In genomic region chr1:228416217-228416971, GRCh38 we compare ENCODE assay signal across 8 cellular contexts. TPM values are rescaled to one million over a fixed set of nuclear protein-coding genes. Genes with fewer than 3 reads are reported as not detected.
DNase-seq lines count a peak whose midpoint lies in the region; ATAC-seq and TF ChIP-seq lines count a peak whose summit lies in the region.

Gene TRIM17, minus strand, starts transcription at chr1:228416861. Its CDS starts 1,789 bp downstream, at chr1:228415072.

- WGBS in heart right ventricle, 2 donors, result 1% methylated on average over 54 to 59 of the region's 59 CpGs

- H3K4me1 Mint-ChIP-seq in CD8-positive, alpha-beta T cell (ENCODE audit: low read depth), result peaks cover 21% of the 10 kb centered on the region
- H3K4me1 Mint-ChIP-seq in activated naive CD4-positive, alpha-beta T cell treated with anti-CD3 and anti-CD28 coated beads, Interleukin-2, amount 10 ng/mL, durations not matched to agents 7 days and 5 days, result peaks cover 24% of the 10 kb centered on the region

- H3K36me3 Mint-ChIP-seq in CD8-positive, alpha-beta T cell, result no peaks in the 10 kb centered on the region
- H3K36me3 Mint-ChIP-seq in activated naive CD4-positive, alpha-beta T cell treated with anti-CD3 and anti-CD28 coated beads, Interleukin-2, amount 10 ng/mL, durations not matched to agents 7 days and 5 days, result peaks cover 4% of the 10 kb centered on the region

- H3K4me1 ChIP-seq in CD8-positive, alpha-beta T cell (ENCODE audit: insufficient read depth, low read length), result peaks cover 16% of the 10 kb centered on the region
- H3K4me1 ChIP-seq in heart right ventricle (peaks cover 8 to 23% (median 15%) of the 10 kb centered on the region in 9 donors), OCI-LY7 (ENCODE audit: insufficient read depth, low read length, poor library complexity, severe bottlenecking) (no peaks in the 10 kb centered on the region)

- intact Hi-C loops in CD8-positive, alpha-beta T cell (cut with DNase I, micrococcal nuclease), result loop anchor here in 1 of 2 experiments (1.0 to 2.0 kb wide), 3 partner anchors 9 to 70 kb away; partner anchors contain the start of gene RNF187
- intact Hi-C loops in heart right ventricle (cut with DNase I) (no loop called here), OCI-LY7 (cut with micrococcal nuclease; ENCODE audit: unreplicated experiment) (no loop called here)

- no TSS peak for BruUV-seq in OCI-LY7 (replicated peaks; lab: Mats Ljungman, UMichigan)

- H3K9me2 ChIP-seq in OCI-LY7 (ENCODE audit: insufficient read depth, low read length), result no peaks in the 10 kb centered on the region

- no peak within 1 kb of the TSS for H2AFZ ChIP-seq in OCI-LY7 (ENCODE audit: low read length)

- peak; percentile 76 for ATAC-seq in CD8-positive, alpha-beta T cell
- ATAC-seq in heart right ventricle, result peak; percentile 19 to 66 (median 47)

- no peaks in the 10 kb centered on the region for H4K20me1 ChIP-seq in OCI-LY7 (ENCODE audit: insufficient read depth, low read length)

- TF ChIP-seq CTCF in CD8-positive, alpha-beta T cell (IDR thresholded peaks at IDR 0.05), result no peak
- TF ChIP-seq CTCF in heart right ventricle (IDR thresholded peaks at IDR 0.05) (peak in 5 of 9 donors; percentile 17 to 35 (median 25)), retinal pigment epithelial cell (conservative IDR thresholded peaks at IDR 0.05; ENCODE audit: low read depth, low read length) (peak; percentile 55), OCI-LY7 (conservative IDR thresholded peaks at IDR 0.05; ENCODE audit: low read length) (no peak)

- H3K9me3 Mint-ChIP-seq in CD8-positive, alpha-beta T cell, result no peaks in the 10 kb centered on the region
- H3K9me3 Mint-ChIP-seq in activated naive CD4-positive, alpha-beta T cell treated with anti-CD3 and anti-CD28 coated beads, Interleukin-2, amount 10 ng/mL, durations not matched to agents 7 days and 5 days, result no peaks in the 10 kb centered on the region

- peak within 1 kb of the TSS; percentile 83 for H3K4me3 Mint-ChIP-seq in CD8-positive, alpha-beta T cell
- peak within 1 kb of the TSS; percentile 72 for H3K4me3 Mint-ChIP-seq in activated naive CD4-positive, alpha-beta T cell treated with anti-CD3 and anti-CD28 coated beads, Interleukin-2, amount 10 ng/mL, durations not matched to agents 7 days and 5 days

- no peaks in the 10 kb centered on the region for H3K9me3 ChIP-seq in CD8-positive, alpha-beta T cell (ENCODE audit: low read length)
- H3K9me3 ChIP-seq in heart right ventricle (no peaks in the 10 kb centered on the region), OCI-LY7 (ENCODE audit: low read length) (no peaks in the 10 kb centered on the region)

- POLR2A ChIA-PET in CD8-positive, alpha-beta T cell (lab: Charles Lee), result no interaction called here
- POLR2A ChIA-PET in OCI-LY7 (lab: Charles Lee), result no interaction called here

- no peak within 1 kb of the TSS for H3K27ac ChIP-seq in CD8-positive, alpha-beta T cell (ENCODE audit: low read depth, low read length)
- H3K27ac ChIP-seq in heart right ventricle (peak within 1 kb of the TSS in 1 of 10 donors; percentile 39), OCI-LY7 (ENCODE audit: low read depth, low read length, poor library complexity, severe bottlenecking) (no peak within 1 kb of the TSS)

- peak in 5 of 7 experiments; percentile 24 to 68 (median 43) for DNase-seq in CD8-positive, alpha-beta T cell
- DNase-seq in NCI-H1105 (lab: John Stamatoyannopoulos, UW) (peak; percentile 11), heart right ventricle (no peak), retinal pigment epithelial cell (ENCODE audit: low read depth) (no peak), OCI-LY7 (ENCODE audit: low spot score) (no peak), SHP77 (lab: John Stamatoyannopoulos, UW) (no peak), SKM-1 treated with dmso at 0.1 percent for 144 hours (lab: John Stamatoyannopoulos, UW; ENCODE audit: unreplicated experiment) (no peak)
- peak; percentile 66 for DNase-seq in activated naive CD4-positive, alpha-beta T cell treated with anti-CD3 and anti-CD28 coated beads, Interleukin-2, amount 10 ng/mL, durations not matched to agents 7 days and 5 days

- H3K4me3 ChIP-seq in CD8-positive, alpha-beta T cell (ENCODE audit: low read depth, low read length), result peak within 1 kb of the TSS; percentile 57
- H3K4me3 ChIP-seq in heart right ventricle, result peak within 1 kb of the TSS; percentile 23 to 61 (median 50)
- H3K4me3 ChIP-seq in retinal pigment epithelial cell (ENCODE audit: low read length), result peak within 1 kb of the TSS; percentile 54
- H3K4me3 ChIP-seq in OCI-LY7 (ENCODE audit: low read depth, low read length, poor library complexity, severe bottlenecking), result no peak within 1 kb of the TSS

- peak within 1 kb of the TSS; percentile 25 for H3K27ac Mint-ChIP-seq in CD8-positive, alpha-beta T cell
- H3K27ac Mint-ChIP-seq in activated naive CD4-positive, alpha-beta T cell treated with anti-CD3 and anti-CD28 coated beads, Interleukin-2, amount 10 ng/mL, durations not matched to agents 7 days and 5 days, result no peak within 1 kb of the TSS

- H3K36me3 ChIP-seq in CD8-positive, alpha-beta T cell (ENCODE audit: insufficient read depth, low read length), result no peaks in the 10 kb centered on the region
- H3K36me3 ChIP-seq in heart right ventricle (peaks cover 0 to 3% (median 0%) of the 10 kb centered on the region in 9 donors), OCI-LY7 (ENCODE audit: insufficient read depth, low read length) (no peaks in the 10 kb centered on the region)

- no peaks in the 10 kb centered on the region for H3K79me2 ChIP-seq in OCI-LY7 (ENCODE audit: insufficient read depth, low read depth, low read length)

- CTCF ChIA-PET in CD8-positive, alpha-beta T cell (lab: Charles Lee), result no interaction called here
- CTCF ChIA-PET in activated naive CD4-positive, alpha-beta T cell treated with anti-CD3 and anti-CD28 coated beads, Interleukin-2, amount 10 ng/mL, durations not matched to agents 7 days and 5 days (lab: Charles Lee), result no interaction called here
- CTCF ChIA-PET in OCI-LY7 (lab: Charles Lee; ENCODE audit: unreplicated experiment), result no interaction called here

- H3K4me2 ChIP-seq in OCI-LY7 (ENCODE audit: low read length), result no peak within 1 kb of the TSS

- no peaks in the 10 kb centered on the region for H3K27me3 Mint-ChIP-seq in CD8-positive, alpha-beta T cell (ENCODE audit: low read depth)
- H3K27me3 Mint-ChIP-seq in activated naive CD4-positive, alpha-beta T cell treated with anti-CD3 and anti-CD28 coated beads, Interleukin-2, amount 10 ng/mL, durations not matched to agents 7 days and 5 days, result peaks cover 50% of the 10 kb centered on the region

- H3K27me3 ChIP-seq in CD8-positive, alpha-beta T cell (ENCODE audit: insufficient read depth, low read length), result no peaks in the 10 kb centered on the region
- H3K27me3 ChIP-seq in heart right ventricle, result peaks cover 0 to 71% (median 33%) of the 10 kb centered on the region in 7 donors

RNA-seq across cellular contexts. Expression of gene TRIM17, which starts in this region (rescaled TPM):
- 1 to 10 TPM; 1.1 to 1.4 TPM for total RNA-seq in CD8-positive, alpha-beta T cell
- total RNA-seq in heart right ventricle (under 1 TPM in 7 of 10 donors, not detected in 3; 0.14 to 0.44 (median 0.34) TPM), OCI-LY7 (2022) (not detected in 2 replicates)
- under 1 TPM; 0.20 to 0.37 TPM for polyA plus RNA-seq in heart right ventricle
- 0.13 TPM in 1 of 2 replicates, not detected in the other for total RNA-seq in OCI-LY7 (2014; rRNA removed; shearing (Covaris generic))

Comparison
In these comparisons a context has a peak if more than half of its experiments do, and no peak if none do; other contexts are left out.
1. Peak in ATAC-seq and H3K4me3 ChIP-seq in heart right ventricle; RNA of the gene not detected or under 1 TPM.
2. DNase-seq: peak in CD8-positive, alpha-beta T cell (5 of 7), NCI-H1105 (single experiment) and activated naive CD4-positive, alpha-beta T cell treated with anti-CD3 and anti-CD28 coated beads, Interleukin-2, amount 10 ng/mL, durations not matched to agents 7 days and 5 days (single experiment); none in heart right ventricle (0 of 2), retinal pigment epithelial cell (single experiment), OCI-LY7 (single experiment), SHP77 (0 of 2) and SKM-1 treated with dmso at 0.1 percent for 144 hours (single experiment).
3. CTCF ChIP-seq: peak in heart right ventricle (5 of 9) and retinal pigment epithelial cell (single experiment); none in CD8-positive, alpha-beta T cell (single experiment) and OCI-LY7 (single experiment).